ENCODE assay signal across 9 cellular contexts in genomic region chr2:144448389-144449027, GRCh38.
DNase-seq lines count a peak whose midpoint lies in the region; ATAC-seq and TF ChIP-seq lines count a peak whose summit lies in the region.
"Had no signal": no experiment of that assay in that cellular context is flagged by ENCODE, and none has a peak within 500 bp of the region (broad histone marks: within the 10 kb centered on the region; RNA-seq: fewer than 3 reads in every experiment).

No MANE protein-coding gene starts in this region.

- H3K4me2 ChIP-seq in OCI-LY1 (ENCODE audit: low read length), result peak overlapping the region; percentile 74
- H3K4me2 ChIP-seq in trophoblast cell (ENCODE audit: low read length), result no peak overlapping the region

- CTCF ChIA-PET in activated CD4-positive, alpha-beta memory T cell treated with anti-CD3 and anti-CD28 coated beads, Interleukin-2, amount 10 ng/mL, durations not matched to agents 7 days and 5 days (lab: Charles Lee), result interaction anchor here (0.9 to 1.5 kb wide), 3 partner anchors 22 to 44 kb away, joined by 3 to 4 read pairs (median 3); no protein-coding TSS in a partner anchor

- no peak overlapping the region for H4K12ac ChIP-seq in trophoblast cell (ENCODE audit: low read depth, low read length)

- H3K4ac ChIP-seq in trophoblast cell (ENCODE audit: low read depth, low read length), result no peak overlapping the region

- DNase-seq in left ventricle myocardium inferior (no peak), trophoblast cell (no peak), type B pancreatic cell (ENCODE audit: extremely low spot score, unreplicated experiment) (no peak)
- DNase-seq in activated CD4-positive, alpha-beta memory T cell treated with anti-CD3 and anti-CD28 coated beads, Interleukin-2, amount 10 ng/mL, durations not matched to agents 7 days and 5 days, result no peak
- DNase-seq: H7 had no signal

- H3K36me3 ChIP-seq in OCI-LY1 (ENCODE audit: insufficient read depth, low read length) (no peaks in the 10 kb centered on the region), left ventricle myocardium inferior (no peaks in the 10 kb centered on the region), trophoblast cell (ENCODE audit: control insufficient read depth in 1 of 2, insufficient read depth in 2 of 2, low read length in 2 of 2) (no peaks in the 10 kb centered on the region)

- peak overlapping the region; percentile 61 for H3K9ac ChIP-seq in OCI-LY1 (ENCODE audit: low read length)
- H3K9ac ChIP-seq in trophoblast cell (ENCODE audit: low read length), result no peak overlapping the region

- POLR2A ChIA-PET in activated CD4-positive, alpha-beta memory T cell treated with anti-CD3 and anti-CD28 coated beads, Interleukin-2, amount 10 ng/mL, durations not matched to agents 7 days and 5 days (lab: Charles Lee), result interaction anchor here (0.6 kb wide), 1 partner anchor 1567 kb away, joined by 3 read pairs; no protein-coding TSS in a partner anchor

- peak overlapping the region; percentile 36 for H3K4me3 ChIP-seq in OCI-LY1 (ENCODE audit: low read depth, low read length, poor library complexity, severe bottlenecking)
- H3K4me3 ChIP-seq in left ventricle myocardium inferior, result peak overlapping the region; percentile 34
- H3K4me3 ChIP-seq in trophoblast cell (ENCODE audit: low read depth, low read length), result no peak overlapping the region

- peaks cover 62% of the 10 kb centered on the region for H3K4me1 Mint-ChIP-seq in stimulated activated memory B cell treated with anti-CD40 and anti-IgM and Interleukin-4, amounts not matched to agents 10 μg/mL and 1 μg/mL and 100 μg/mL, for 72 hours
- peaks cover 24% of the 10 kb centered on the region for H3K4me1 Mint-ChIP-seq in activated CD4-positive, alpha-beta memory T cell treated with anti-CD3 and anti-CD28 coated beads, Interleukin-2, amount 10 ng/mL, durations not matched to agents 7 days and 5 days
- H3K4me1 Mint-ChIP-seq in type B pancreatic cell (ENCODE audit: unreplicated experiment), result peaks cover 44% of the 10 kb centered on the region

- H3K79me2 ChIP-seq in OCI-LY1 (ENCODE audit: insufficient read depth, low read length), result peaks cover 18% of the 10 kb centered on the region
- H3K79me2 ChIP-seq in trophoblast cell (ENCODE audit: control insufficient read depth, insufficient read depth, low read length, poor library complexity), result no peaks in the 10 kb centered on the region

- H2AFZ ChIP-seq in OCI-LY1 (ENCODE audit: low read length), result no peak overlapping the region
- no peak overlapping the region for H2AFZ ChIP-seq in trophoblast cell (ENCODE audit: insufficient read depth, low read length, poor library complexity)

- no peak overlapping the region for H3K23ac ChIP-seq in trophoblast cell (ENCODE audit: low read length)

- intact Hi-C loops in left ventricle myocardium inferior (cut with micrococcal nuclease), result no loop called here

- H3K27me3 ChIP-seq in OCI-LY1 (ENCODE audit: insufficient read depth, low read length), result no peaks in the 10 kb centered on the region
- H3K27me3 ChIP-seq in left ventricle myocardium inferior (ENCODE audit: low read depth), result no peaks in the 10 kb centered on the region
- no peaks in the 10 kb centered on the region for H3K27me3 ChIP-seq in trophoblast cell (ENCODE audit: insufficient read depth, low read length)

- H2BK5ac ChIP-seq in trophoblast cell (ENCODE audit: low read depth, low read length, poor library complexity), result no peak overlapping the region

- peaks cover 7% of the 10 kb centered on the region for H3K36me3 Mint-ChIP-seq in stimulated activated memory B cell treated with anti-CD40 and anti-IgM and Interleukin-4, amounts not matched to agents 10 μg/mL and 1 μg/mL and 100 μg/mL, for 72 hours
- peaks cover 5% of the 10 kb centered on the region for H3K36me3 Mint-ChIP-seq in activated CD4-positive, alpha-beta memory T cell treated with anti-CD3 and anti-CD28 coated beads, Interleukin-2, amount 10 ng/mL, durations not matched to agents 7 days and 5 days (ENCODE audit: low read depth)
- H3K36me3 Mint-ChIP-seq in type B pancreatic cell, result peaks cover 16% of the 10 kb centered on the region

- peak; percentile 18 for ATAC-seq in GM18868 (IDR thresholded peaks at IDR 0.05; ENCODE audit: unreplicated experiment)
- ATAC-seq in stimulated activated memory B cell treated with anti-CD40 and anti-IgM and Interleukin-4, amounts not matched to agents 10 μg/mL and 1 μg/mL and 100 μg/mL, for 72 hours, result peak; percentile 45
- ATAC-seq in HG02981 (IDR thresholded peaks at IDR 0.05; ENCODE audit: unreplicated experiment), result no peak

- H2AK5ac ChIP-seq in trophoblast cell (ENCODE audit: low read length), result no peak overlapping the region

- H3F3A ChIP-seq in OCI-LY1 (ENCODE audit: insufficient read depth, low read length), result no peaks in the 10 kb centered on the region; the same call in 1 of the 2 replicates

- H3K27ac Mint-ChIP-seq in stimulated activated memory B cell treated with anti-CD40 and anti-IgM and Interleukin-4, amounts not matched to agents 10 μg/mL and 1 μg/mL and 100 μg/mL, for 72 hours, result peak overlapping the region; percentile 81
- H3K27ac Mint-ChIP-seq in activated CD4-positive, alpha-beta memory T cell treated with anti-CD3 and anti-CD28 coated beads, Interleukin-2, amount 10 ng/mL, durations not matched to agents 7 days and 5 days, result no peak overlapping the region
- H3K27ac Mint-ChIP-seq in type B pancreatic cell, result no peak overlapping the region

- TF ChIP-seq CTCF in OCI-LY1 (IDR thresholded peaks at IDR 0.05; ENCODE audit: low read length) (no peak), left ventricle myocardium inferior (IDR thresholded peaks at IDR 0.05; ENCODE audit: borderline replicate concordance) (no peak), type B pancreatic cell (conservative IDR thresholded peaks at IDR 0.05) (no peak)

- H3K4me3 Mint-ChIP-seq in stimulated activated memory B cell treated with anti-CD40 and anti-IgM and Interleukin-4, amounts not matched to agents 10 μg/mL and 1 μg/mL and 100 μg/mL, for 72 hours, result peak overlapping the region; percentile 36
- H3K4me3 Mint-ChIP-seq in activated CD4-positive, alpha-beta memory T cell treated with anti-CD3 and anti-CD28 coated beads, Interleukin-2, amount 10 ng/mL, durations not matched to agents 7 days and 5 days, result no peak overlapping the region
- no peak overlapping the region for H3K4me3 Mint-ChIP-seq in type B pancreatic cell

- H3K14ac ChIP-seq in trophoblast cell (ENCODE audit: low read length), result no peak overlapping the region

- H4K8ac ChIP-seq in trophoblast cell (ENCODE audit: low read depth, low read length), result no peak overlapping the region

- peaks cover 4% of the 10 kb centered on the region for H3K79me1 ChIP-seq in trophoblast cell (ENCODE audit: low read length)

- WGBS in trophoblast cell (ENCODE audit: extremely low coverage, insufficient coverage, insufficient read length), result no CpG with 5 or more reads among the region's 10 CpGs

- no peak overlapping the region for H4K91ac ChIP-seq in trophoblast cell (ENCODE audit: low read depth, low read length)

- H2BK120ac ChIP-seq in trophoblast cell (ENCODE audit: insufficient read depth, low read length, poor library complexity), result no peak overlapping the region

- no peaks in the 10 kb centered on the region for H3K9me3 Mint-ChIP-seq in stimulated activated memory B cell treated with anti-CD40 and anti-IgM and Interleukin-4, amounts not matched to agents 10 μg/mL and 1 μg/mL and 100 μg/mL, for 72 hours
- no peaks in the 10 kb centered on the region for H3K9me3 Mint-ChIP-seq in activated CD4-positive, alpha-beta memory T cell treated with anti-CD3 and anti-CD28 coated beads, Interleukin-2, amount 10 ng/mL, durations not matched to agents 7 days and 5 days
- peaks cover 11% of the 10 kb centered on the region for H3K9me3 Mint-ChIP-seq in type B pancreatic cell

- H3K27me3 Mint-ChIP-seq in stimulated activated memory B cell treated with anti-CD40 and anti-IgM and Interleukin-4, amounts not matched to agents 10 μg/mL and 1 μg/mL and 100 μg/mL, for 72 hours, result no peaks in the 10 kb centered on the region
- no peaks in the 10 kb centered on the region for H3K27me3 Mint-ChIP-seq in activated CD4-positive, alpha-beta memory T cell treated with anti-CD3 and anti-CD28 coated beads, Interleukin-2, amount 10 ng/mL, durations not matched to agents 7 days and 5 days
- peaks cover 59% of the 10 kb centered on the region for H3K27me3 Mint-ChIP-seq in type B pancreatic cell

- H3K18ac ChIP-seq in trophoblast cell (ENCODE audit: low read length), result no peak overlapping the region

- H3K9me3 ChIP-seq in OCI-LY1 (ENCODE audit: low read length), result no peaks in the 10 kb centered on the region
- no peaks in the 10 kb centered on the region for H3K9me3 ChIP-seq in left ventricle myocardium inferior (replicated peaks)
- H3K9me3 ChIP-seq in trophoblast cell (ENCODE audit: insufficient read depth, low read depth, low read length), result no peaks in the 10 kb centered on the region

- H3K27ac ChIP-seq in OCI-LY1 (ENCODE audit: low read depth, low read length, poor library complexity, severe bottlenecking) (peak overlapping the region; percentile 81), left ventricle myocardium inferior (replicated peaks) (peak overlapping the region; percentile 70), trophoblast cell (ENCODE audit: low read depth, low read length) (no peak overlapping the region)

- no peaks in the 10 kb centered on the region for H3K9me2 ChIP-seq in OCI-LY1 (ENCODE audit: low read depth, low read length)

- H3K4me1 ChIP-seq in OCI-LY1 (ENCODE audit: insufficient read depth, low read length, severe bottlenecking) (peaks cover 83% of the 10 kb centered on the region), left ventricle myocardium inferior (peaks cover 72% of the 10 kb centered on the region), trophoblast cell (ENCODE audit: control insufficient read depth in 1 of 2, insufficient read depth in 2 of 2, low read length in 2 of 2) (peaks cover 3% of the 10 kb centered on the region in 2 experiments)

- H4K20me1 ChIP-seq in OCI-LY1 (ENCODE audit: insufficient read depth, low read length), result no peaks in the 10 kb centered on the region

- no peak overlapping the region for H2BK12ac ChIP-seq in trophoblast cell (ENCODE audit: low read length)
